In genomic region chr2:65434592-65435241, GRCh38 we compare ENCODE assay signal across 8 cellular contexts. TPM values are rescaled to one million over a fixed set of nuclear protein-coding genes. Genes with fewer than 3 reads are reported as not detected.
A peak's percentile ranks its signal among the peaks of the same experiment; 100 is the strongest.
DNase-seq lines count a peak whose midpoint lies in the region; ATAC-seq and TF ChIP-seq lines count a peak whose summit lies in the region.

No MANE protein-coding gene starts in this region.

- no peaks in the 10 kb centered on the region for H3K9me3 Mint-ChIP-seq in nephron

- H3K9me3 ChIP-seq in BLaER1 treated with 17β-estradiol and CSF1 and Interleukin-3, amounts not matched to agents 10 nM and 100 nM (replicated peaks in 1 of 11), result no peaks in the 10 kb centered on the region
- H3K9me3 ChIP-seq in HEK293 (ENCODE audit: control insufficient read depth, insufficient read depth, low read depth, low read length) (no peaks in the 10 kb centered on the region), adrenal gland (replicated peaks in 1 of 3) (no peaks in the 10 kb centered on the region), body of pancreas (no peaks in the 10 kb centered on the region)

- POLR2A ChIA-PET in HEK293 (lab: Yijun Ruan, JAX), result interaction anchor here (0.6 to 2.2 kb wide), 2 partner anchors 52 to 121 kb away, joined by 3 to 6 read pairs; no protein-coding TSS in a partner anchor

- H4K20me1 ChIP-seq in BLaER1 treated with 17β-estradiol and CSF1 and Interleukin-3, amounts not matched to agents 10 nM and 100 nM, result peaks cover 13 to 20% (median 18%) of the 10 kb centered on the region in 11 experiments

- peaks cover 0 to 4% (median 0%) of the 10 kb centered on the region in 11 experiments; a peak in 2 of 22 replicates for H3K36me3 ChIP-seq in BLaER1 treated with 17β-estradiol and CSF1 and Interleukin-3, amounts not matched to agents 10 nM and 100 nM
- H3K36me3 ChIP-seq in HEK293 (ENCODE audit: control insufficient read depth in 2 of 2, insufficient read depth in 1 of 2, low read length in 2 of 2) (no peaks in the 10 kb centered on the region), adrenal gland (replicated peaks in 1 of 2) (no peaks in the 10 kb centered on the region), body of pancreas (replicated peaks in 1 of 2; ENCODE audit: insufficient read depth in 1 of 2, low read depth in 2 of 2) (no peaks in the 10 kb centered on the region)

- no peak for TF ChIP-seq CTCF in HEK293 (tag by site-specific recombination; IDR thresholded peaks at IDR 0.05)
- TF ChIP-seq CTCF in adrenal gland (IDR thresholded peaks at IDR 0.05), result no peak
- no peak for TF ChIP-seq CTCF in nephron (IDR thresholded peaks at IDR 0.05; ENCODE audit: unreplicated experiment in 3 of 3)
- no peak for TF ChIP-seq CTCF in foreskin keratinocyte (conservative IDR thresholded peaks at IDR 0.05)
- no peak for TF ChIP-seq CTCF in body of pancreas (IDR thresholded peaks at IDR 0.05)

- H3K36me3 Mint-ChIP-seq in nephron (ENCODE audit: low read depth), result no peaks in the 10 kb centered on the region

- H3K27ac ChIP-seq in BLaER1 treated with 17β-estradiol and CSF1 and Interleukin-3, amounts not matched to agents 10 nM and 100 nM, result peak overlapping the region in 5 of 11 experiments; percentile 90 to 97 (median 92); a peak in 8 of 22 replicates
- H3K27ac ChIP-seq in HEK293 (ENCODE audit: extremely low read depth, low read depth, low read length) (no peak overlapping the region; the same call in 1 of the 2 replicates), adrenal gland (peak overlapping the region in 3 of 5 donors; percentile 73 to 99 (median 97)), foreskin keratinocyte (no peak overlapping the region), body of pancreas (peak overlapping the region in 1 of 4 donors; percentile 98)

- intact Hi-C loops in adrenal gland (cut with DNase I), result loop anchor here in 1 of 2 donors (5.0 to 10.0 kb wide), 2 partner anchors 118 to 170 kb away; no protein-coding TSS in a partner anchor
- intact Hi-C loops in body of pancreas (cut with DNase I), result no loop called here

- peak overlapping the region; percentile 93 to 98 (median 96) for H3K4me3 Mint-ChIP-seq in nephron

- TF ChIP-seq POLR2A in adrenal gland (IDR thresholded peaks at IDR 0.05) (no peak), body of pancreas (IDR thresholded peaks at IDR 0.05) (no peak)

- H3K27me3 ChIP-seq in BLaER1 treated with 17β-estradiol and CSF1 and Interleukin-3, amounts not matched to agents 10 nM and 100 nM, result no peaks in the 10 kb centered on the region; a peak in 1 of 22 replicates
- no peaks in the 10 kb centered on the region for H3K27me3 ChIP-seq in adrenal gland
- no peaks in the 10 kb centered on the region for H3K27me3 ChIP-seq in foreskin keratinocyte
- no peaks in the 10 kb centered on the region for H3K27me3 ChIP-seq in body of pancreas

- peak overlapping the region in 6 of 11 experiments; percentile 81 to 95 (median 88); a peak in 12 of 22 replicates for H3K9ac ChIP-seq in BLaER1 treated with 17β-estradiol and CSF1 and Interleukin-3, amounts not matched to agents 10 nM and 100 nM

- ATAC-seq in foreskin keratinocyte (no peak), body of pancreas (no peak)

- peak overlapping the region; percentile 91 to 99 (median 98) for H3K27ac Mint-ChIP-seq in nephron

- H3K4me3 ChIP-seq in BLaER1 treated with 17β-estradiol and CSF1 and Interleukin-3, amounts not matched to agents 10 nM and 100 nM, result peak overlapping the region in 9 of 10 experiments; percentile 61 to 79 (median 67); a peak in 16 of 20 replicates
- H3K4me3 ChIP-seq in HEK293 (ENCODE audit: low read depth, low read length), result no peak overlapping the region
- no peak overlapping the region for H3K4me3 ChIP-seq in adrenal gland
- no peak overlapping the region for H3K4me3 ChIP-seq in body of pancreas

- no peak for DNase-seq in adrenal gland
- DNase-seq in foreskin keratinocyte, result no peak
- DNase-seq in NCI-H2171 (lab: John Stamatoyannopoulos, UW), result no peak
- DNase-seq in body of pancreas, result no peak
- DNase-seq in NCI-H1105 (lab: John Stamatoyannopoulos, UW), result no peak

- WGBS in adrenal gland, 4 donors, result 69 to 77% (median 73%) methylated on average over 3 of the region's 3 CpGs
- 48 to 53% methylated on average over 3 of the region's 3 CpGs for WGBS in body of pancreas, 2 donors

- peaks cover 26% of the 10 kb centered on the region for H3K4me1 Mint-ChIP-seq in nephron

- H3K4me2 ChIP-seq in BLaER1 treated with 17β-estradiol and CSF1 and Interleukin-3, amounts not matched to agents 10 nM and 100 nM, result peak overlapping the region; percentile 76 to 93 (median 88)

- peaks cover 32 to 58% (median 53%) of the 10 kb centered on the region in 10 experiments for H3K4me1 ChIP-seq in BLaER1 treated with 17β-estradiol and CSF1 and Interleukin-3, amounts not matched to agents 10 nM and 100 nM
- H3K4me1 ChIP-seq in HEK293 (ENCODE audit: control insufficient read depth, insufficient read depth, low read length), result peaks cover 11% of the 10 kb centered on the region
- peaks cover 9 to 23% of the 10 kb centered on the region in 2 donors for H3K4me1 ChIP-seq in adrenal gland (replicated peaks in 1 of 2)
- H3K4me1 ChIP-seq in foreskin keratinocyte, result peaks cover 10% of the 10 kb centered on the region
- H3K4me1 ChIP-seq in body of pancreas, result peaks cover 27% of the 10 kb centered on the region

- H3K27me3 Mint-ChIP-seq in nephron (ENCODE audit: low read depth), result peaks cover 14% of the 10 kb centered on the region

- CTCF ChIA-PET in HEK293 (lab: Yijun Ruan, JAX), result interaction anchor here (0.7 to 1.7 kb wide), 4 partner anchors 14 to 170 kb away, joined by 3 to 5 read pairs (median 4); no protein-coding TSS in a partner anchor

TF ChIP-seq in HEK293, 187 proteins besides CTCF, POLR2A, EP300 and RAD21:
- TF ChIP-seq ZNF292 (tag by site-specific recombination; IDR thresholded peaks at IDR 0.05; ENCODE audit: borderline replicate concordance, low read depth) (no peak), REST (tag by site-specific recombination; IDR thresholded peaks at IDR 0.05) (0 out of 2 replicates have a peak, but pooled peaks have one; percentile 22), ZNF335 (tag by site-specific recombination; conservative IDR thresholded peaks at IDR 0.05) (no peak), ZNF354C (tag by site-specific recombination; IDR thresholded peaks at IDR 0.05; ENCODE audit: borderline replicate concordance, low read depth) (no peak), ZNF26 (tag by site-specific recombination; IDR thresholded peaks at IDR 0.05) (no peak)
TF ChIP-seq in HEK293: peak in this region for 1.

RNA-seq across cellular contexts. Expression of gene SPRED2, which starts 2.3 kb away (rescaled TPM):
- 10 to 100 TPM; 12.0 to 28.4 (median 18.2) TPM for total RNA-seq in adrenal gland
- polyA plus RNA-seq in adrenal gland, result 10 to 100 TPM in 2 of 3 donors, 1 to 10 TPM in 1; 8.8 to 16.5 (median 13.2) TPM
- total RNA-seq in foreskin keratinocyte, result 29.0 and 32.0 TPM in 2 replicates
- 14.0 and 16.6 TPM in 2 replicates for polyA plus RNA-seq in foreskin keratinocyte
- 10 to 100 TPM; 16.1 to 16.2 TPM for total RNA-seq in body of pancreas

Comparison
In these comparisons a context has a peak if more than half of its experiments do, and no peak if none do; other contexts are left out.
1. H3K27ac ChIP-seq: peak in adrenal gland (3 of 5); none in HEK293 (single experiment) and foreskin keratinocyte (single experiment).
2. H3K4me3 ChIP-seq: peak in BLaER1 treated with 17β-estradiol and CSF1 and Interleukin-3, amounts not matched to agents 10 nM and 100 nM (9 of 10); none in HEK293 (single experiment), adrenal gland (0 of 4) and body of pancreas (0 of 2).